In the genomic region with DNA sequence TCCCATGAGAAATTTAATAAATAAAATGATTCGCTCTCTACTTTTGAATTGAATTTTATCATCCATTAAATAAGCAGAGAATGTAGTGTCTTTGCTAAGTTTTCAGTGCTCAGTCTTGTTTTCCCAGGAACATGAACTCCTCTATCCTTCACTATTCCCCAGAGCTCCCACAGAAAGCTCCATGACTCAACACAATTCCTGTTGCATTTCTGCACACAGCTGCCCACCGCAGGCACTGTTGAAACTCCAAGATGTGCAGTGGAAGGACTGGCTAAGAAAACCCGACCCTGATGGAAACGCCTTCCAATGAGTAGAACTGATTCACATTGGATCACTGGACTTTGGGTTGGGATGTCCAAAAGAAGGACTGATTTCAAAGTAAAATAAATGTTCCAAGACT, we compare ENCODE assay signal across 17 cellular contexts.
DNase-seq lines count a peak whose midpoint lies in the region; ATAC-seq and TF ChIP-seq lines count a peak whose summit lies in the region.
"Had no signal": no experiment of that assay in that cellular context is flagged by ENCODE, and none has a peak within 500 bp of the region (broad histone marks: within the 10 kb centered on the region; RNA-seq: fewer than 3 reads in every experiment).

No MANE protein-coding gene starts in this region.

- no peak overlapping the region for H3K4me3 ChIP-seq in naive thymus-derived CD4-positive, alpha-beta T cell (ENCODE audit: low read length)
- H3K4me3 ChIP-seq: breast epithelium had no signal

- peaks cover 6% of the 10 kb centered on the region for H3K9me3 Mint-ChIP-seq in chondrocyte (ENCODE audit: low read depth)
- peaks cover 0 to 7% (median 0%) of the 10 kb centered on the region in 11 donors for H3K9me3 Mint-ChIP-seq in naive thymus-derived CD4-positive, alpha-beta T cell

- no peak overlapping the region for H3K4me3 Mint-ChIP-seq in chondrocyte (ENCODE audit: unreplicated experiment)
- peak overlapping the region in 6 of 10 donors; percentile 6 to 77 (median 54) for H3K4me3 Mint-ChIP-seq in naive thymus-derived CD4-positive, alpha-beta T cell
- H3K4me3 Mint-ChIP-seq: naive B cell had no signal

- H3K9me3 ChIP-seq in naive thymus-derived CD4-positive, alpha-beta T cell (ENCODE audit: control insufficient read depth in 2 of 3, low read length in 3 of 3): no peaks in the 10 kb centered on the region
- H3K9me3 ChIP-seq: breast epithelium had no signal

- no peaks in the 10 kb centered on the region for H3K27me3 ChIP-seq in naive thymus-derived CD4-positive, alpha-beta T cell (ENCODE audit: control insufficient read depth in 2 of 2, insufficient read depth in 2 of 2, low read length in 2 of 2)
- H3K27me3 ChIP-seq: breast epithelium had no signal

- no peak for TF ChIP-seq CTCF in chondrocyte (IDR thresholded peaks at IDR 0.05)

- POLR2A ChIA-PET in naive thymus-derived CD4-positive, alpha-beta T cell (lab: Charles Lee): interaction anchor here (0.6 to 1.7 kb wide), 3 partner anchors 10 to 77 kb away, joined by 3 to 9 read pairs (median 3); no protein-coding TSS in a partner anchor

- no peaks in the 10 kb centered on the region for H3K36me3 Mint-ChIP-seq in chondrocyte (ENCODE audit: low read depth)
- peaks cover 0 to 16% (median 0%) of the 10 kb centered on the region in 5 donors for H3K36me3 Mint-ChIP-seq in naive thymus-derived CD4-positive, alpha-beta T cell
- H3K36me3 Mint-ChIP-seq: naive B cell had no signal

- ATAC-seq in naive thymus-derived CD4-positive, alpha-beta T cell: no peak
- ATAC-seq in GM19395 (IDR thresholded peaks at IDR 0.05; ENCODE audit: unreplicated experiment): no peak
- ATAC-seq: Panc1 had no signal

- no peak overlapping the region for H3K27ac ChIP-seq in naive thymus-derived CD4-positive, alpha-beta T cell (ENCODE audit: low read depth, low read length)
- H3K27ac ChIP-seq: breast epithelium, C4-2B had no signal

- peak overlapping the region; percentile 93 for H3K27ac Mint-ChIP-seq in chondrocyte (ENCODE audit: unreplicated experiment)
- peak overlapping the region in 8 of 9 donors; percentile 52 to 94 (median 64) for H3K27ac Mint-ChIP-seq in naive thymus-derived CD4-positive, alpha-beta T cell

- CTCF ChIA-PET in naive thymus-derived CD4-positive, alpha-beta T cell (lab: Charles Lee): no interaction called here

- intact Hi-C loops in naive thymus-derived CD4-positive, alpha-beta T cell (cut with micrococcal nuclease): no loop called here

- no peaks in the 10 kb centered on the region for H3K27me3 Mint-ChIP-seq in chondrocyte (ENCODE audit: low read depth)
- no peaks in the 10 kb centered on the region for H3K27me3 Mint-ChIP-seq in naive thymus-derived CD4-positive, alpha-beta T cell
- H3K27me3 Mint-ChIP-seq: naive B cell had no signal

- peaks cover 10 to 35% of the 10 kb centered on the region in 2 donors for H3K4me1 ChIP-seq in naive thymus-derived CD4-positive, alpha-beta T cell (ENCODE audit: control insufficient read depth in 2 of 2, insufficient read depth in 2 of 2, low read length in 2 of 2)
- H3K4me1 ChIP-seq: breast epithelium had no signal

- DNase-seq in Daoy (ENCODE audit: low read depth) (peak; percentile 92), LHCN-M2 (ENCODE audit: low read depth) (peak; percentile 98), chondrocyte (ENCODE audit: low spot score) (no peak), NCI-H1436 treated with DMSO at 0.1 percent for 48 hours (lab: John Stamatoyannopoulos, UW) (no peak)
- no peak for DNase-seq in naive thymus-derived CD4-positive, alpha-beta T cell
- DNase-seq in NK-92 treated with Interleukin-12 subunit alpha and Interleukin-12 subunit beta, amount 100 ng/mL, for 24 hours (lab: John Stamatoyannopoulos, UW): no peak
- no peak for DNase-seq in activated effector memory CD4-positive, alpha-beta T cell treated with Interleukin-2 at 50 U/mL for 16 hours
- DNase-seq: activated CD4-positive, alpha-beta T cell treated with anti-CD3 and anti-CD28 coated beads for 1 hour; DND-41; head of caudate nucleus; naive B cell; NCI-H1048; T-helper 1 cell had no signal

- no peaks in the 10 kb centered on the region for H3K36me3 ChIP-seq in naive thymus-derived CD4-positive, alpha-beta T cell (ENCODE audit: control insufficient read depth in 2 of 3, insufficient read depth in 3 of 3, low read length in 3 of 3)
- H3K36me3 ChIP-seq: breast epithelium had no signal

- peaks cover 35% of the 10 kb centered on the region for H3K4me1 Mint-ChIP-seq in chondrocyte (ENCODE audit: low read depth)
- peaks cover 19 to 88% (median 76%) of the 10 kb centered on the region in 7 donors for H3K4me1 Mint-ChIP-seq in naive thymus-derived CD4-positive, alpha-beta T cell

Comparison
In these comparisons a context has a peak if more than half of its experiments do, and no peak if none do; other contexts are left out.
1. DNase-seq: peak in Daoy (single experiment) and LHCN-M2 (single experiment); none in chondrocyte (single experiment), naive thymus-derived CD4-positive, alpha-beta T cell (0 of 9), NCI-H1436 treated with DMSO at 0.1 percent for 48 hours (single experiment), NK-92 treated with Interleukin-12 subunit alpha and Interleukin-12 subunit beta, amount 100 ng/mL, for 24 hours (single experiment) and activated effector memory CD4-positive, alpha-beta T cell treated with Interleukin-2 at 50 U/mL for 16 hours (single experiment).